ENCODE assay signal across 8 cellular contexts in the genomic region with DNA sequence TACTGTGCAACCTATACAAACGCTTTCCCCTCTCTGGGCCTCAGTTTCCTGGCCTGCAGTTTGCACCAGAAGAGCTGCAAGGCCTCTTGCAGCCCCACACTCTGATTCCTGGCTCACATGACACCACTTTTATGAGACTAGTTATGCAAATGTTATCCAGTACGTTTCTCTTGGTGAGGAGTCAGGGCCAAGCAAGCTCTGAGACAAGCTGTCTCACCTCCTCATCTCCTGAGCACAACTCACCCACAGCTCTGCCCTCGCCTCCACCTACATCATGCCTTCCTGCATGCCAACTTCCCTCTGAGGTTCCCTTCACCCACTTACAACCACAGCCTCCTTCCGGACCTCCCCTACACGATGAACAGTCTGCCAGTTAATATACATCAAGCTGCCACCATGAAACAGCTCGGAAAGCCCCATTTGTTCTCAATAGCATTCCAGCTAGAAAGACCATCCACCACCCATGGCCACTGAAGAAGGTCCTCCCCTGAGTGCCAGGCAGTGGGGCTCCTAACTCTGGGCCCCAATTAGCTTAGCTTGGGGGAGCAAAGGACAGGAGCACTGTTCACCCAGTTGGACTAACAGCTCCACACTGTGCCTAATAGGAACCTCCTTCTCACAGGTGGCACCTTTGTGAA. TPM values are rescaled to one million over a fixed set of nuclear protein-coding genes. Genes with fewer than 3 reads are reported as not detected.
DNase-seq lines count a peak whose midpoint lies in the region; ATAC-seq, FAIRE-seq and TF ChIP-seq lines count a peak whose summit lies in the region.

No MANE protein-coding gene starts in this region.

- WGBS in H1 (ENCODE audit: extremely low coverage in 1 of 2, insufficient coverage in 1 of 2, insufficient read length in 1 of 2, insufficient replicate concordance in 2 of 2, low coverage in 1 of 2, low lambda C conversion rate in 2 of 2, missing lambda C conversion rate in 1 of 2), 2 experiments: 88% methylated on average over 6 of the region's 6 CpGs; no CpG with 5 or more reads in 1 of the 2 experiments
- WGBS in body of pancreas, 2 donors: 57 to 60% methylated on average over 6 of the region's 6 CpGs

- no peak overlapping the region for H2BK120ac ChIP-seq in H1 (replicated peaks; ENCODE audit: low read depth, low read length)

- no peaks in the 10 kb centered on the region for H4K20me1 ChIP-seq in BLaER1 treated with 17β-estradiol and CSF1 and Interleukin-3, amounts not matched to agents 10 nM and 100 nM
- H4K20me1 ChIP-seq in H1 (replicated peaks in 1 of 2; ENCODE audit: control insufficient read depth in 1 of 2, insufficient read depth in 2 of 2, low read length in 2 of 2): no peaks in the 10 kb centered on the region

- H3K9me3 ChIP-seq in BLaER1 treated with 17β-estradiol and CSF1 and Interleukin-3, amounts not matched to agents 10 nM and 100 nM (replicated peaks in 1 of 11): peaks cover 12 to 20% (median 14%) of the 10 kb centered on the region in 11 experiments
- H3K9me3 ChIP-seq in HEK293 (ENCODE audit: control insufficient read depth, insufficient read depth, low read depth, low read length) (no peaks in the 10 kb centered on the region), H1 (ENCODE audit: insufficient read depth in 2 of 2, low read depth in 1 of 2, low read length in 1 of 2) (no peaks in the 10 kb centered on the region), body of pancreas (no peaks in the 10 kb centered on the region)

- no peak for FAIRE-seq in H1 (lab: Jason Lieb, UNC)

- no peak for TF ChIP-seq CTCF in HEK293 (tag by site-specific recombination; IDR thresholded peaks at IDR 0.05)
- TF ChIP-seq CTCF in H1 (IDR thresholded peaks at IDR 0.05; ENCODE audit: control extremely low read depth in 1 of 3, insufficient read depth in 1 of 3, low read depth in 1 of 3, low read length in 3 of 3): no peak
- no peak for TF ChIP-seq CTCF in body of pancreas (IDR thresholded peaks at IDR 0.05)

- H3K18ac ChIP-seq in H1 (ENCODE audit: extremely low read depth, low read length): no peak overlapping the region

- H3K4me1 ChIP-seq in BLaER1 treated with 17β-estradiol and CSF1 and Interleukin-3, amounts not matched to agents 10 nM and 100 nM: peaks cover 19 to 67% (median 50%) of the 10 kb centered on the region in 10 experiments
- H3K4me1 ChIP-seq in HEK293 (ENCODE audit: control insufficient read depth, insufficient read depth, low read length): no peaks in the 10 kb centered on the region
- no peaks in the 10 kb centered on the region for H3K4me1 ChIP-seq in H1 (replicated peaks in 1 of 4; ENCODE audit: control insufficient read depth in 3 of 4, insufficient read depth in 4 of 4, low read length in 3 of 4)
- H3K4me1 ChIP-seq in body of pancreas: no peaks in the 10 kb centered on the region

- peak overlapping the region; percentile 35; the same call in 1 of the 2 replicates for H4K8ac ChIP-seq in H1 (ENCODE audit: extremely low read depth, insufficient read depth, low read length)

- no peaks in the 10 kb centered on the region for H3K79me2 ChIP-seq in H1 (ENCODE audit: control insufficient read depth in 1 of 2, insufficient read depth in 2 of 2, low read length in 2 of 2)

- TF ChIP-seq RAD21 in H1 (IDR thresholded peaks at IDR 0.05 in 1 of 2, conservative IDR thresholded peaks at IDR 0.05 in 1 of 2; ENCODE audit: low read depth in 2 of 2, low read length in 2 of 2): no peak

- no peak overlapping the region for H3K27ac ChIP-seq in BLaER1 treated with 17β-estradiol and CSF1 and Interleukin-3, amounts not matched to agents 10 nM and 100 nM
- H3K27ac ChIP-seq in HEK293 (ENCODE audit: extremely low read depth, low read depth, low read length) (no peak overlapping the region), H1 (ENCODE audit: low read depth, low read length) (no peak overlapping the region), body of pancreas (no peak overlapping the region)

- CTCF ChIA-PET in HEK293 (lab: Yijun Ruan, JAX) (interaction anchor here (0.7 to 1.6 kb wide), 3 partner anchors 20 to 56 kb away, joined by 3 to 6 read pairs (median 5); no protein-coding TSS in a partner anchor), H1 (lab: Charles Lee; ENCODE audit: partially characterized antibody) (interaction anchor here (0.6 to 3.3 kb wide), 12 partner anchors 10 to 548 kb away, joined by 3 to 17 read pairs (median 4); no protein-coding TSS in a partner anchor)

- POLR2A ChIA-PET in HEK293 (lab: Yijun Ruan, JAX): no interaction called here
- POLR2A ChIA-PET in H1 (lab: Charles Lee; ENCODE audit: partially characterized antibody): interaction anchor here (1.6 kb wide), 1 partner anchor 20 kb away, joined by 4 read pairs; no protein-coding TSS in a partner anchor

- TF ChIP-seq POLR2A in H1 (IDR thresholded peaks at IDR 0.05; ENCODE audit: control extremely low read depth in 1 of 2, low read depth in 2 of 2, low read length in 2 of 2) (no peak), body of pancreas (IDR thresholded peaks at IDR 0.05) (no peak)

- H3K36me3 ChIP-seq in BLaER1 treated with 17β-estradiol and CSF1 and Interleukin-3, amounts not matched to agents 10 nM and 100 nM: no peaks in the 10 kb centered on the region; a peak in 1 of 22 replicates
- H3K36me3 ChIP-seq in HEK293 (ENCODE audit: control insufficient read depth in 2 of 2, insufficient read depth in 1 of 2, low read length in 2 of 2) (no peaks in the 10 kb centered on the region), H1 (ENCODE audit: control insufficient read depth in 2 of 4, insufficient read depth in 4 of 4, low read length in 3 of 4) (no peaks in the 10 kb centered on the region), body of pancreas (replicated peaks in 1 of 2; ENCODE audit: insufficient read depth in 1 of 2, low read depth in 2 of 2) (no peaks in the 10 kb centered on the region)

- H2AFZ ChIP-seq in H1 (ENCODE audit: low read length): no peak overlapping the region

- H2BK12ac ChIP-seq in H1 (ENCODE audit: low read depth, low read length): no peak overlapping the region

- no peak overlapping the region for H3K4ac ChIP-seq in H1 (replicated peaks; ENCODE audit: insufficient read length, low read depth, low read length)

- H3K9ac ChIP-seq in BLaER1 treated with 17β-estradiol and CSF1 and Interleukin-3, amounts not matched to agents 10 nM and 100 nM: no peak overlapping the region
- H3K9ac ChIP-seq in H1 (replicated peaks in 1 of 4; ENCODE audit: extremely low read depth in 1 of 4, low read depth in 3 of 4, low read length in 3 of 4): no peak overlapping the region

- peak overlapping the region; percentile 58 to 80 (median 67) for H3K4me2 ChIP-seq in BLaER1 treated with 17β-estradiol and CSF1 and Interleukin-3, amounts not matched to agents 10 nM and 100 nM
- H3K4me2 ChIP-seq in H1 (ENCODE audit: insufficient read depth in 1 of 2, low read depth in 2 of 2, low read length in 2 of 2): no peak overlapping the region

- no peaks in the 10 kb centered on the region for H3K79me1 ChIP-seq in H1 (ENCODE audit: low read depth, low read length)

- DNase-seq in H1 (ENCODE audit: low read depth in 1 of 2, low spot score in 2 of 2): no peak
- no peak for DNase-seq in medulla oblongata (ENCODE audit: extremely low spot score)
- no peak for DNase-seq in body of pancreas
- DNase-seq in dermis blood vessel endothelial cell: no peak
- DNase-seq in mucosa of gallbladder (ENCODE audit: low spot score): no peak

- H2BK5ac ChIP-seq in H1 (ENCODE audit: low read depth, low read length): no peak overlapping the region

- H2BK15ac ChIP-seq in H1 (ENCODE audit: low read length): no peak overlapping the region

- no peak overlapping the region for H3K14ac ChIP-seq in H1 (ENCODE audit: insufficient read length)

- H2BK20ac ChIP-seq in H1 (ENCODE audit: low read length): no peak overlapping the region

- intact Hi-C loops in body of pancreas (cut with DNase I): no loop called here

- no peak overlapping the region for H3K23ac ChIP-seq in H1 (ENCODE audit: insufficient read length)

- peak; percentile 76 to 82 for ATAC-seq in activated CD4-positive, CD25-positive, alpha-beta regulatory T cell treated with anti-CD3 and anti-CD28 coated beads, Interleukin-2, amount 50 U/mL, for 24 hours
- ATAC-seq in body of pancreas: no peak

- H2AK5ac ChIP-seq in H1 (ENCODE audit: low read depth, low read length): no peak overlapping the region

- TF ChIP-seq EP300 in H1 (IDR thresholded peaks at IDR 0.05; ENCODE audit: borderline replicate concordance in 1 of 2, low read depth in 2 of 2, low read length in 2 of 2): no peak

- no peak overlapping the region for H4K5ac ChIP-seq in H1 (ENCODE audit: insufficient read length, low read depth, low read length)

- H3K56ac ChIP-seq in H1 (replicated peaks; ENCODE audit: insufficient read length, low read depth, low read length): no peak overlapping the region

- peaks cover 2% of the 10 kb centered on the region; the same call in 1 of the 2 replicates for H3K23me2 ChIP-seq in H1 (ENCODE audit: low read depth, low read length)

- no peak overlapping the region for H4K91ac ChIP-seq in H1 (replicated peaks; ENCODE audit: insufficient read length, low read length)

- no peak overlapping the region for H3K4me3 ChIP-seq in BLaER1 treated with 17β-estradiol and CSF1 and Interleukin-3, amounts not matched to agents 10 nM and 100 nM
- H3K4me3 ChIP-seq in HEK293 (ENCODE audit: low read depth, low read length) (no peak overlapping the region), H1 (ENCODE audit: extremely low read depth in 1 of 4, insufficient read depth in 2 of 4, low read depth in 3 of 4, low read length in 4 of 4) (no peak overlapping the region), body of pancreas (no peak overlapping the region)

- no peaks in the 10 kb centered on the region for H3K27me3 ChIP-seq in BLaER1 treated with 17β-estradiol and CSF1 and Interleukin-3, amounts not matched to agents 10 nM and 100 nM
- no peaks in the 10 kb centered on the region for H3K27me3 ChIP-seq in H1 (replicated peaks in 1 of 4; ENCODE audit: control insufficient read depth in 3 of 4, extremely low read depth in 1 of 4, insufficient read depth in 3 of 4, low read length in 3 of 4)
- H3K27me3 ChIP-seq in body of pancreas: no peaks in the 10 kb centered on the region

RNA-seq across cellular contexts. Expression of gene CRYGS, which starts 25.0 kb away (rescaled TPM):
- total RNA-seq in H1 (2021; fragmentation: NEBNext Ultra II Directional; extraction: Animal tissue kit (Norgen Biotek cat#: 25700)): 0.90 and 1.8 TPM in 2 replicates
- 1.3 and 1.5 TPM in 2 replicates for polyA plus RNA-seq in H1 (2011; rRNA removed)
- 1.6 TPM for polyA plus RNA-seq in H1 (2011; cell fraction: cytosol; rRNA removed)
- 4.5 TPM for polyA plus RNA-seq in H1 (2011; cell fraction: nucleus; rRNA removed)
- 1.3 to 2.0 TPM (median 1.7 TPM) in 4 replicates for polyA plus RNA-seq in H1 (2012, experiment 1 of 2)
- polyA plus RNA-seq in H1 (2012, experiment 2 of 2): not detected
- 0.93 TPM for polyA plus RNA-seq in H1 (2013, experiment 1 of 2)
- 0.74 TPM for polyA plus RNA-seq in H1 (2013, experiment 2 of 2)
- polyA minus RNA-seq in H1 (2011; rRNA and poly(A)+ RNA removed): 0.44 and 1.0 TPM in 2 replicates
- not detected for polyA minus RNA-seq in H1 (2011; cell fraction: cytosol; rRNA and poly(A)+ RNA removed)
- 5.2 TPM for polyA minus RNA-seq in H1 (2011; cell fraction: nucleus; rRNA and poly(A)+ RNA removed)
- total RNA-seq in body of pancreas: 1 to 10 TPM; 3.6 to 5.9 TPM
- 0.70 and 2.4 TPM in 2 replicates for total RNA-seq in dermis blood vessel endothelial cell
- 2.7 TPM for total RNA-seq in mucosa of gallbladder

RNA-seq across cellular contexts. Expression of gene TBCCD1, which starts 48.0 kb away (rescaled TPM):
- total RNA-seq in H1 (2021; fragmentation: NEBNext Ultra II Directional; extraction: Animal tissue kit (Norgen Biotek cat#: 25700)): 13.4 and 13.9 TPM in 2 replicates
- 8.4 and 11.3 TPM in 2 replicates for polyA plus RNA-seq in H1 (2011; rRNA removed)
- polyA plus RNA-seq in H1 (2011; cell fraction: cytosol; rRNA removed): 9.3 TPM
- polyA plus RNA-seq in H1 (2011; cell fraction: nucleus; rRNA removed): 6.9 TPM
- 7.8 to 11.2 TPM (median 8.2 TPM) in 4 replicates for polyA plus RNA-seq in H1 (2012, experiment 1 of 2)
- 2.6 TPM for polyA plus RNA-seq in H1 (2012, experiment 2 of 2)
- 6.9 TPM for polyA plus RNA-seq in H1 (2013, experiment 1 of 2)
- polyA plus RNA-seq in H1 (2013, experiment 2 of 2): 7.8 TPM
- polyA minus RNA-seq in H1 (2011; rRNA and poly(A)+ RNA removed): 20.2 and 20.6 TPM in 2 replicates
- 6.9 TPM for polyA minus RNA-seq in H1 (2011; cell fraction: cytosol; rRNA and poly(A)+ RNA removed)
- 10.5 TPM for polyA minus RNA-seq in H1 (2011; cell fraction: nucleus; rRNA and poly(A)+ RNA removed)
- total RNA-seq in body of pancreas (10 to 100 TPM in 1 of 2 donors, 1 to 10 TPM in 1; 4.0 to 14.0 TPM), dermis blood vessel endothelial cell (19.3 and 28.2 TPM in 2 replicates), mucosa of gallbladder (11.0 TPM)

RNA-seq across cellular contexts. Expression of gene DNAJB11, which starts 51.4 kb away (rescaled TPM):
- total RNA-seq in H1 (2021; fragmentation: NEBNext Ultra II Directional; extraction: Animal tissue kit (Norgen Biotek cat#: 25700)): 63.9 and 67.7 TPM in 2 replicates
- 14.3 and 14.6 TPM in 2 replicates for polyA plus RNA-seq in H1 (2011; rRNA removed)
- polyA plus RNA-seq in H1 (2011; cell fraction: cytosol; rRNA removed): 31.5 TPM
- 10.7 TPM for polyA plus RNA-seq in H1 (2011; cell fraction: nucleus; rRNA removed)
- 49.6 to 72.3 TPM (median 56.3 TPM) in 4 replicates for polyA plus RNA-seq in H1 (2012, experiment 1 of 2)
- 20.4 TPM for polyA plus RNA-seq in H1 (2012, experiment 2 of 2)
- 96.2 TPM for polyA plus RNA-seq in H1 (2013, experiment 1 of 2)
- polyA plus RNA-seq in H1 (2013, experiment 2 of 2): 134 TPM
- polyA minus RNA-seq in H1 (2011; rRNA and poly(A)+ RNA removed): 8.2 and 8.8 TPM in 2 replicates
- 20.0 TPM for polyA minus RNA-seq in H1 (2011; cell fraction: cytosol; rRNA and poly(A)+ RNA removed)
- 19.1 TPM for polyA minus RNA-seq in H1 (2011; cell fraction: nucleus; rRNA and poly(A)+ RNA removed)
- total RNA-seq in body of pancreas (10 to 100 TPM; 38.9 to 76.5 TPM), dermis blood vessel endothelial cell (60.4 and 91.1 TPM in 2 replicates), mucosa of gallbladder (48.1 TPM)

Comparison
In these comparisons a context has a peak if more than half of its experiments do, and no peak if none do; other contexts are left out.
1. H3K4me2 ChIP-seq: peak in BLaER1 treated with 17β-estradiol and CSF1 and Interleukin-3, amounts not matched to agents 10 nM and 100 nM (11 of 11); none in H1 (0 of 2).